Comparison of ENCODE assay signal across 11 cellular contexts in the genomic region with DNA sequence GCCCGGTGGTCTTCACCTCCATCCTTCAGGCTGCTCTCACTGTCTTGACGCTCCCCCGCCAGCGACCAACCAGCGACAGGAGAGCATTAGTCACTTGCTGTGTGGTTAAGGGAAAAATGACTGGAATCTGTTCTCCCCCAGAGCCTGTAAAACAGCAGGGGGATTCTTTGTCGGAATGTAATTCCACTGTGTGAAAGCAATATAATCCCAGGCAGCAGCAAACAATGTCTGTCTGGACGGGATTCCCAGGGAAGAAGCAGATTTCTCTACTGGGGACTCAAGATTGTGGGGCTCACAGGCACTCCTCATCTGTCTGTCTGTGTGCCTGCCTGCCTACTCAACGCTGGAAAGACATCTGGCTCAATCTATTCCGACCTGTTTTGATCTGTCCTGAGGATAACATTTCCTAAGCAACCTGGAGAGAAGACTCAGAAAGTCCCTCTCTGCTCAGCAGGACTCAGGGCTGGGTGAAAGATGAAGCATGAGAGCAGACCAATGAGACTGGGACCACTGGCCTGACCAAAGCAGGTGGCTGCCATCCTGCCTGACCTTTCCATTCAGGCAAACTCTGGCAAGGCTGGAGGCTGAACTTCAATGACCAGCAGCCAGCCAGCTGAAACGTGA. TPM values are rescaled to one million over a fixed set of nuclear protein-coding genes. Genes with fewer than 3 reads are reported as not detected.
DNase-seq lines count a peak whose midpoint lies in the region; ATAC-seq and TF ChIP-seq lines count a peak whose summit lies in the region.
"Had no signal": no experiment of that assay in that cellular context is flagged by ENCODE, and none has a peak within 500 bp of the region (broad histone marks: within the 10 kb centered on the region; RNA-seq: fewer than 3 reads in every experiment).

No MANE protein-coding gene starts in this region.

- no peak overlapping the region for H2AFZ ChIP-seq in fibroblast of lung (ENCODE audit: low read length)

- no peak overlapping the region for H3K4me3 ChIP-seq in fibroblast of lung (replicated peaks in 1 of 4; ENCODE audit: control extremely low read depth in 1 of 4, insufficient read depth in 1 of 4, low read depth in 3 of 4, low read length in 4 of 4)

- H3K27me3 Mint-ChIP-seq in osteocyte (ENCODE audit: unreplicated experiment) (no peaks in the 10 kb centered on the region), Calu3 (ENCODE audit: unreplicated experiment) (no peaks in the 10 kb centered on the region)

- ATAC-seq in HG03469 (IDR thresholded peaks at IDR 0.05; ENCODE audit: unreplicated experiment), result no peak
- no peak for ATAC-seq in GM21515 (IDR thresholded peaks at IDR 0.05; ENCODE audit: unreplicated experiment)

- H3K4me1 ChIP-seq in fibroblast of lung (ENCODE audit: control insufficient read depth, extremely low read depth, insufficient read depth, low read length), result peaks cover 44% of the 10 kb centered on the region

- H3K4me1 Mint-ChIP-seq in osteocyte (ENCODE audit: unreplicated experiment) (peaks cover 70% of the 10 kb centered on the region), Calu3 (ENCODE audit: low read depth, unreplicated experiment) (no peaks in the 10 kb centered on the region)

- no peaks in the 10 kb centered on the region for H3K79me2 ChIP-seq in fibroblast of lung (ENCODE audit: control insufficient read depth, insufficient read depth, low read length)

- H3K36me3 Mint-ChIP-seq in osteocyte (ENCODE audit: unreplicated experiment), result peaks cover 16% of the 10 kb centered on the region
- H3K36me3 Mint-ChIP-seq in Calu3 (ENCODE audit: insufficient read depth, unreplicated experiment), result no peaks in the 10 kb centered on the region

- H3K9me3 ChIP-seq in fibroblast of lung (ENCODE audit: control insufficient read depth, insufficient read depth, low read depth, low read length), result no peaks in the 10 kb centered on the region

- peak overlapping the region; percentile 58 for H3K4me2 ChIP-seq in fibroblast of lung (ENCODE audit: extremely low read depth, insufficient read depth, low read length)

- H3K27me3 ChIP-seq in fibroblast of lung (ENCODE audit: control insufficient read depth, insufficient read depth, low read length), result no peaks in the 10 kb centered on the region

- TF ChIP-seq CTCF in fibroblast of lung (conservative IDR thresholded peaks at IDR 0.05 in 1 of 2, IDR thresholded peaks at IDR 0.05 in 1 of 2; ENCODE audit: low read depth in 1 of 2, low read length in 2 of 2) (no peak), osteocyte (IDR thresholded peaks at IDR 0.05) (no peak), Calu3 (IDR thresholded peaks at IDR 0.05; ENCODE audit: unreplicated experiment) (no peak)

- no peaks in the 10 kb centered on the region for H3K36me3 ChIP-seq in fibroblast of lung (ENCODE audit: control insufficient read depth, insufficient read depth, low read length)

- peak overlapping the region; percentile 65 for H3K27ac ChIP-seq in fibroblast of lung (ENCODE audit: insufficient read depth, low read length)

- H4K20me1 ChIP-seq in fibroblast of lung (ENCODE audit: control insufficient read depth, extremely low read depth, insufficient read depth, low read length), result no peaks in the 10 kb centered on the region

- H3K27ac Mint-ChIP-seq in osteocyte (ENCODE audit: unreplicated experiment), result peak overlapping the region; percentile 96
- H3K27ac Mint-ChIP-seq in Calu3 (ENCODE audit: unreplicated experiment), result no peak overlapping the region
- H3K27ac Mint-ChIP-seq: T-helper 1 cell treated with Interleukin-12 subunit alpha and Interleukin-12 subunit beta and Interleukin-4 antibody, amounts not matched to agents 30 μg/mL and 1 μg/mL, for 36 hours had no signal

- H3K9ac ChIP-seq in fibroblast of lung (ENCODE audit: insufficient read depth, low read length), result peak overlapping the region; percentile 51

- no TSS peak for BruUV-seq in Calu3 (replicated peaks; lab: Mats Ljungman, UMichigan)

- peak overlapping the region; percentile 28 for H3K4me3 Mint-ChIP-seq in osteocyte (ENCODE audit: unreplicated experiment)
- no peak overlapping the region for H3K4me3 Mint-ChIP-seq in Calu3 (ENCODE audit: low read depth, unreplicated experiment)
- H3K4me3 Mint-ChIP-seq: T-helper 1 cell treated with Interleukin-12 subunit alpha and Interleukin-12 subunit beta and Interleukin-4 antibody, amounts not matched to agents 30 μg/mL and 1 μg/mL, for 36 hours had no signal

- intact Hi-C loops in Calu3 (cut with micrococcal nuclease; ENCODE audit: unreplicated experiment), result no loop called here

- CTCF ChIA-PET in Calu3 (lab: Charles Lee), result no interaction called here

- DNase-seq in EL, result peak; percentile 95
- DNase-seq in RPMI7951 (ENCODE audit: low read depth), result peak; percentile 91
- peak; percentile 53 to 98 for DNase-seq in fibroblast of lung (ENCODE audit: low read depth in 2 of 2)
- no peak for DNase-seq in osteocyte (ENCODE audit: extremely low spot score, unreplicated experiment)
- DNase-seq in Calu3, result no peak
- no peak for DNase-seq in NCI-H1092 (lab: John Stamatoyannopoulos, UW)
- DNase-seq: activated gamma-delta T cell, DND-41 had no signal

- no peaks in the 10 kb centered on the region for H3K9me3 Mint-ChIP-seq in osteocyte (ENCODE audit: unreplicated experiment)
- H3K9me3 Mint-ChIP-seq in Calu3 (ENCODE audit: low read depth, unreplicated experiment), result no peaks in the 10 kb centered on the region
- H3K9me3 Mint-ChIP-seq: T-helper 1 cell treated with Interleukin-12 subunit alpha and Interleukin-12 subunit beta and Interleukin-4 antibody, amounts not matched to agents 30 μg/mL and 1 μg/mL, for 36 hours had no signal

RNA-seq across cellular contexts. Expression of a gene that starts 54.6 kb away (rescaled TPM):
- 6.9 and 7.0 TPM in 2 replicates for total RNA-seq in RPMI7951 (2014; rRNA removed; shearing (Covaris generic))
- total RNA-seq in fibroblast of lung (4.6 and 5.1 TPM in 2 replicates), osteocyte (20.2 and 21.1 TPM in 2 replicates), Calu3 (2022) (8.0 and 14.3 TPM in 2 replicates)
- polyA plus RNA-seq in fibroblast of lung, result 4.6 and 20.7 TPM in 2 replicates
- polyA plus RNA-seq in fibroblast of lung (2012), result 3.3 and 17.2 TPM in 2 replicates
- polyA minus RNA-seq in fibroblast of lung (ENCODE audit: low replicate concordance), result 6.4 and 24.2 TPM in 2 replicates

Comparison
In these comparisons a context has a peak if more than half of its experiments do, and no peak if none do; other contexts are left out.
1. DNase-seq: peak in EL (single experiment), RPMI7951 (single experiment) and fibroblast of lung (2 of 2); none in osteocyte (single experiment), Calu3 (single experiment) and NCI-H1092 (single experiment).